Comparison of ENCODE assay signal across 14 cellular contexts in genomic region chr6:100202417-100203194, GRCh38.
DNase-seq lines count a peak whose midpoint lies in the region; ATAC-seq and TF ChIP-seq lines count a peak whose summit lies in the region.
"Had no signal": no experiment of that assay in that cellular context is flagged by ENCODE, and none has a peak within 500 bp of the region (broad histone marks: within the 10 kb centered on the region; RNA-seq: fewer than 3 reads in every experiment).

No MANE protein-coding gene starts in this region.

- TF ChIP-seq CTCF in left ventricle myocardium inferior (IDR thresholded peaks at IDR 0.05; ENCODE audit: borderline replicate concordance) (no peak), SK-N-SH (IDR thresholded peaks at IDR 0.05) (no peak), foreskin keratinocyte (conservative IDR thresholded peaks at IDR 0.05) (no peak), testis (IDR thresholded peaks at IDR 0.05) (no peak)

- H3K4me3 ChIP-seq in left ventricle myocardium inferior (no peak overlapping the region), SK-N-SH (ENCODE audit: low read depth in 2 of 2, low read length in 1 of 2) (no peak overlapping the region), testis (no peak overlapping the region)
- no peak overlapping the region for H3K4me3 ChIP-seq in naive thymus-derived CD4-positive, alpha-beta T cell (ENCODE audit: low read length)
- H3K4me3 ChIP-seq: adrenal gland; BLaER1 treated with 17β-estradiol and CSF1 and Interleukin-3, amounts not matched to agents 10 nM and 100 nM; pancreas had no signal

- H3K27me3 ChIP-seq in left ventricle myocardium inferior (ENCODE audit: low read depth) (no peaks in the 10 kb centered on the region), SK-N-SH (ENCODE audit: insufficient read depth) (no peaks in the 10 kb centered on the region), foreskin keratinocyte (no peaks in the 10 kb centered on the region), testis (no peaks in the 10 kb centered on the region)
- no peaks in the 10 kb centered on the region for H3K27me3 ChIP-seq in naive thymus-derived CD4-positive, alpha-beta T cell (ENCODE audit: control insufficient read depth in 2 of 2, insufficient read depth in 2 of 2, low read length in 2 of 2)
- H3K27me3 ChIP-seq: adrenal gland; BLaER1 treated with 17β-estradiol and CSF1 and Interleukin-3, amounts not matched to agents 10 nM and 100 nM; pancreas had no signal

- H3K36me3 ChIP-seq in left ventricle myocardium inferior (no peaks in the 10 kb centered on the region), SK-N-SH (replicated peaks in 1 of 2; ENCODE audit: control insufficient read depth in 1 of 2, insufficient read depth in 2 of 2, low read length in 1 of 2) (no peaks in the 10 kb centered on the region), testis (ENCODE audit: low read depth, missing control alignments) (no peaks in the 10 kb centered on the region)
- H3K36me3 ChIP-seq in naive thymus-derived CD4-positive, alpha-beta T cell (ENCODE audit: control insufficient read depth in 2 of 3, insufficient read depth in 3 of 3, low read length in 3 of 3), result no peaks in the 10 kb centered on the region
- H3K36me3 ChIP-seq: adrenal gland; BLaER1 treated with 17β-estradiol and CSF1 and Interleukin-3, amounts not matched to agents 10 nM and 100 nM; pancreas had no signal

- no peaks in the 10 kb centered on the region for H3K4me1 Mint-ChIP-seq in naive thymus-derived CD4-positive, alpha-beta T cell
- H3K4me1 Mint-ChIP-seq: activated CD4-positive, alpha-beta T cell treated with anti-CD3 and anti-CD28 coated beads, Interleukin-2, amount 10 ng/mL, durations not matched to agents 24 days and 14 days had no signal

- TF ChIP-seq POLR2A in testis (IDR thresholded peaks at IDR 0.05) (no peak), GM18505 (IDR thresholded peaks at IDR 0.05; ENCODE audit: borderline replicate concordance, extremely low read depth, insufficient read depth, insufficient read length) (no peak)

- DNase-seq in Right ventricle myocardium inferior (ENCODE audit: missing footprints), result no peak
- DNase-seq in left ventricle myocardium inferior, result no peak
- no peak for DNase-seq in SK-N-SH
- peak; percentile 87 to 92 for DNase-seq in foreskin keratinocyte
- DNase-seq in naive thymus-derived CD4-positive, alpha-beta T cell, result no peak
- no peak for DNase-seq in testis
- DNase-seq: activated CD4-positive, alpha-beta T cell treated with anti-CD3 and anti-CD28 coated beads, Interleukin-2, amount 10 ng/mL, durations not matched to agents 24 days and 14 days; adrenal gland; KBM-7; NCI-H82; pancreas had no signal

- H3K36me3 Mint-ChIP-seq in naive thymus-derived CD4-positive, alpha-beta T cell, result no peaks in the 10 kb centered on the region

- H3K4me3 Mint-ChIP-seq in naive thymus-derived CD4-positive, alpha-beta T cell, result no peak overlapping the region
- H3K4me3 Mint-ChIP-seq: activated CD4-positive, alpha-beta T cell treated with anti-CD3 and anti-CD28 coated beads, Interleukin-2, amount 10 ng/mL, durations not matched to agents 24 days and 14 days had no signal

- H3F3A ChIP-seq in SK-N-SH (replicated peaks; ENCODE audit: insufficient read depth), result peaks cover 14% of the 10 kb centered on the region

- H3K9me3 ChIP-seq in left ventricle myocardium inferior (replicated peaks), result peaks cover 14% of the 10 kb centered on the region
- H3K9me3 ChIP-seq in SK-N-SH, result no peaks in the 10 kb centered on the region
- H3K9me3 ChIP-seq in naive thymus-derived CD4-positive, alpha-beta T cell (ENCODE audit: control insufficient read depth in 2 of 3, low read length in 3 of 3), result no peaks in the 10 kb centered on the region
- H3K9me3 ChIP-seq in testis, result no peaks in the 10 kb centered on the region
- H3K9me3 ChIP-seq: adrenal gland, pancreas had no signal

- peaks cover 0 to 19% (median 5%) of the 10 kb centered on the region in 11 donors for H3K9me3 Mint-ChIP-seq in naive thymus-derived CD4-positive, alpha-beta T cell
- H3K9me3 Mint-ChIP-seq: activated CD4-positive, alpha-beta T cell treated with anti-CD3 and anti-CD28 coated beads, Interleukin-2, amount 10 ng/mL, durations not matched to agents 24 days and 14 days had no signal

- H2AFZ ChIP-seq in SK-N-SH (ENCODE audit: low read depth), result no peak overlapping the region

- ATAC-seq in Right ventricle myocardium inferior, result peak; percentile 52
- peak; percentile 89 for ATAC-seq in foreskin keratinocyte
- ATAC-seq in naive thymus-derived CD4-positive, alpha-beta T cell, result no peak
- ATAC-seq in GM18505 (IDR thresholded peaks at IDR 0.05; ENCODE audit: unreplicated experiment), result no peak
- no peak for ATAC-seq in HG02759 (IDR thresholded peaks at IDR 0.05; ENCODE audit: unreplicated experiment)

- H3K27me3 Mint-ChIP-seq in naive thymus-derived CD4-positive, alpha-beta T cell, result peaks cover 0 to 12% (median 0%) of the 10 kb centered on the region in 5 donors
- H3K27me3 Mint-ChIP-seq: activated CD4-positive, alpha-beta T cell treated with anti-CD3 and anti-CD28 coated beads, Interleukin-2, amount 10 ng/mL, durations not matched to agents 24 days and 14 days had no signal

- TF ChIP-seq EP300 in SK-N-SH (IDR thresholded peaks at IDR 0.05; ENCODE audit: borderline replicate concordance in 1 of 2, low read depth in 1 of 2, low read length in 1 of 2), result peak; percentile 12 to 95; a peak in 2 of 4 replicates

- intact Hi-C loops in Right ventricle myocardium inferior (cut with DNase I) (no loop called here), left ventricle myocardium inferior (cut with micrococcal nuclease) (no loop called here), testis (cut with DNase I; ENCODE audit: low total_unique reads) (no loop called here)
- intact Hi-C loops in naive thymus-derived CD4-positive, alpha-beta T cell (cut with micrococcal nuclease), result no loop called here

- no peaks in the 10 kb centered on the region for H3K9me2 ChIP-seq in SK-N-SH

- H3K27ac ChIP-seq in left ventricle myocardium inferior (replicated peaks) (no peak overlapping the region), SK-N-SH (ENCODE audit: low read depth in 2 of 2, low read length in 1 of 2) (peak overlapping the region; percentile 58 to 100; a peak in 3 of 4 replicates), foreskin keratinocyte (peak overlapping the region; percentile 95), testis (no peak overlapping the region)
- no peak overlapping the region for H3K27ac ChIP-seq in naive thymus-derived CD4-positive, alpha-beta T cell (ENCODE audit: low read depth, low read length)
- H3K27ac ChIP-seq: adrenal gland, pancreas had no signal

- H3K79me2 ChIP-seq in SK-N-SH (ENCODE audit: insufficient read depth), result no peaks in the 10 kb centered on the region

- TF ChIP-seq RAD21 in SK-N-SH (IDR thresholded peaks at IDR 0.05; ENCODE audit: low read length), result no peak

- CTCF ChIA-PET in SK-N-SH (lab: Yijun Ruan, JAX), result no interaction called here
- CTCF ChIA-PET in naive thymus-derived CD4-positive, alpha-beta T cell (lab: Charles Lee), result no interaction called here

- H3K4me2 ChIP-seq in SK-N-SH, result peak overlapping the region; percentile 20; the same call in 1 of the 2 replicates

- 48% methylated on average over 2 of the region's 2 CpGs for WGBS in SK-N-SH (ENCODE audit: low lambda C conversion rate)
- 74 to 82% methylated on average over 2 of the region's 2 CpGs for WGBS in testis, 2 donors

- POLR2A ChIA-PET in SK-N-SH (lab: Yijun Ruan, JAX), result no interaction called here
- POLR2A ChIA-PET in naive thymus-derived CD4-positive, alpha-beta T cell (lab: Charles Lee), result no interaction called here

- H3K4me1 ChIP-seq in left ventricle myocardium inferior, result no peaks in the 10 kb centered on the region
- H3K4me1 ChIP-seq in SK-N-SH (ENCODE audit: control insufficient read depth in 1 of 2, insufficient read depth in 2 of 2, low read depth in 1 of 2, low read length in 1 of 2), result no peaks in the 10 kb centered on the region
- H3K4me1 ChIP-seq in foreskin keratinocyte, result peaks cover 7% of the 10 kb centered on the region
- H3K4me1 ChIP-seq in naive thymus-derived CD4-positive, alpha-beta T cell (ENCODE audit: control insufficient read depth in 2 of 2, insufficient read depth in 2 of 2, low read length in 2 of 2), result no peaks in the 10 kb centered on the region
- H3K4me1 ChIP-seq in testis, result no peaks in the 10 kb centered on the region
- H3K4me1 ChIP-seq: adrenal gland, pancreas had no signal

- H4K20me1 ChIP-seq in SK-N-SH (ENCODE audit: insufficient read depth), result no peaks in the 10 kb centered on the region
- H4K20me1 ChIP-seq: BLaER1 treated with 17β-estradiol and CSF1 and Interleukin-3, amounts not matched to agents 10 nM and 100 nM had no signal

- H3K27ac Mint-ChIP-seq in naive thymus-derived CD4-positive, alpha-beta T cell, result no peak overlapping the region
- H3K27ac Mint-ChIP-seq: activated CD4-positive, alpha-beta T cell treated with anti-CD3 and anti-CD28 coated beads, Interleukin-2, amount 10 ng/mL, durations not matched to agents 24 days and 14 days had no signal

- peak overlapping the region; percentile 77; the same call in 1 of the 2 replicates for H3K9ac ChIP-seq in SK-N-SH

TF ChIP-seq in SK-N-SH, 30 proteins besides CTCF, POLR2A, EP300 and RAD21 (continues in another document):
- TF ChIP-seq RXRA (IDR thresholded peaks at IDR 0.05; ENCODE audit: borderline replicate concordance, low read depth) (no peak; the same call in 1 of the 2 replicates), MEF2A (IDR thresholded peaks at IDR 0.05; ENCODE audit: borderline replicate concordance, low read depth) (peak; percentile 35; the same call in 1 of the 2 replicates), REST (IDR thresholded peaks at IDR 0.05; ENCODE audit: low read depth, low read length) (no peak)

Comparison
In these comparisons a context has a peak if more than half of its experiments do, and no peak if none do; other contexts are left out.
1. ATAC-seq: peak in Right ventricle myocardium inferior (single experiment) and foreskin keratinocyte (single experiment); none in naive thymus-derived CD4-positive, alpha-beta T cell (single experiment), GM18505 (single experiment) and HG02759 (single experiment).
2. DNase-seq: peak in foreskin keratinocyte (2 of 2); none in Right ventricle myocardium inferior (single experiment), left ventricle myocardium inferior (single experiment), SK-N-SH (single experiment), naive thymus-derived CD4-positive, alpha-beta T cell (0 of 9) and testis (single experiment).
3. H3K27ac ChIP-seq: peak in SK-N-SH (2 of 2) and foreskin keratinocyte (single experiment); none in left ventricle myocardium inferior (single experiment), naive thymus-derived CD4-positive, alpha-beta T cell (single experiment) and testis (0 of 2).